8 cellular contexts compared by ENCODE assay signal in the genomic region with DNA sequence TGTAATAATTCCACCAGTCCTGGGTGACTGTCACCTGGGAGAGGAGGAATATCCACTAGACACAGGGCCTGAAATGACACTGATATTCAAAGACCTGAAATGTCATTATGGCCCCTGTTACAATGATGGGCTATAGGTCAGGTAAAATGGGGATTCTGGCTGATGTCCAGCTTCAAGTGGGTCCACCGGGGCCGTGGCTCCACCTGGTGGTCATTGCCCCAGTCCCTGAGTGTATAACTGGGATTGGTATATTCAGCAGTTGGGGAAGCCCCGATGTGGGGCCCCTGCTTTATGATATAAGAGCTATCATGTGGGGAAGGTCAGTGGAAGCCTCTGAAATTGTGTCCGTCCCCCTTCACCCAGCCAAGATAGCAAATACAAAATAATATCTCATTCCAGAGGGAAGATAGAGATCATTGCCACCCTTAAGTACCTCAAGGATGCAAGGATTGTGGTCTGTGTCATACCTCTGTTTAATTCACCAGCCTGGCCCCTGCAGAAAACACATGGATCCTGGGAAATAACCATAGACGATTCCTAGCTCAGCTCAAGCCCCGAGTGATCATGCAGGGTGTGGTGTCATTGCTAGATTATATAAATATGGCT. TPM values are rescaled to one million over a fixed set of nuclear protein-coding genes. Genes with fewer than 3 reads are reported as not detected.
DNase-seq lines count a peak whose midpoint lies in the region; ATAC-seq and TF ChIP-seq lines count a peak whose summit lies in the region.

No MANE protein-coding gene starts in this region.

- H2AFZ ChIP-seq in parathyroid adenoma = no peak overlapping the region

- peaks cover 60% of the 10 kb centered on the region for H3K4me1 Mint-ChIP-seq in CD14-positive monocyte

- H3K27ac Mint-ChIP-seq in CD14-positive monocyte = peak overlapping the region in 1 of 7 donors; percentile 72

- H3K9ac ChIP-seq in parathyroid adenoma = no peak overlapping the region

- TF ChIP-seq CTCF in CD14-positive monocyte (IDR thresholded peaks at IDR 0.05) = peak; percentile 87
- peak; percentile 80 for TF ChIP-seq CTCF in RWPE1 (conservative IDR thresholded peaks at IDR 0.05; ENCODE audit: low read depth)
- peak; percentile 85 for TF ChIP-seq CTCF in foreskin keratinocyte (conservative IDR thresholded peaks at IDR 0.05)
- TF ChIP-seq CTCF in parathyroid adenoma (IDR thresholded peaks at IDR 0.05) = peak; percentile 66

- CTCF ChIA-PET in HEK293T (lab: Yijun Ruan, JAX) = interaction anchor here (0.6 to 1.5 kb wide), 12 partner anchors 8 to 248 kb away, joined by 3 to 10 read pairs (median 3); a partner anchor contains a TSS
- CTCF ChIA-PET in RWPE1 (lab: Yijun Ruan, JAX) = interaction anchor here (0.6 to 1.5 kb wide), 11 partner anchors 10 to 278 kb away, joined by 3 to 7 read pairs (median 4); no protein-coding TSS in a partner anchor

- DNase-seq in CD14-positive monocyte (ENCODE audit: low spot score) = peak; percentile 71
- peak; percentile 77 for DNase-seq in HEK293T (ENCODE audit: extremely low spot score)
- peak; percentile 80 for DNase-seq in RWPE1 (ENCODE audit: low spot score)
- DNase-seq in activated effector memory CD4-positive, alpha-beta T cell treated with Interleukin-2 at 50 U/mL for 16 hours = peak; percentile 26
- DNase-seq in foreskin keratinocyte = no peak
- no peak for DNase-seq in SKM-1 treated with dmso at 0.1 percent for 144 hours (lab: John Stamatoyannopoulos, UW; ENCODE audit: unreplicated experiment)

- H3K79me2 ChIP-seq in parathyroid adenoma = no peaks in the 10 kb centered on the region

- POLR2A ChIA-PET in HEK293T (lab: Yijun Ruan, JAX) = interaction anchor here (0.7 to 2.3 kb wide), 2 partner anchors 19 to 282 kb away, joined by 3 to 14 read pairs; a partner anchor contains a TSS
- POLR2A ChIA-PET in RWPE1 (lab: Yijun Ruan, JAX; ENCODE audit: low non-redundant PET) = no interaction called here

- peaks cover 0 to 4% (median 0%) of the 10 kb centered on the region in 3 donors for H3K27me3 Mint-ChIP-seq in CD14-positive monocyte (ENCODE audit: low read depth in 3 of 3)

- no peaks in the 10 kb centered on the region for H3K9me3 ChIP-seq in parathyroid adenoma (ENCODE audit: control insufficient read depth, low read length)

- no peaks in the 10 kb centered on the region for H3K9me3 Mint-ChIP-seq in CD14-positive monocyte

- intact Hi-C loops in CD14-positive monocyte (cut with micrococcal nuclease) = loop anchor here (1.0 to 10.0 kb wide), 3 partner anchors 96 to 204 kb away; no protein-coding TSS in a partner anchor

- no peak overlapping the region for H3K4me3 ChIP-seq in parathyroid adenoma (ENCODE audit: low read depth, low read length)

- H3K36me3 Mint-ChIP-seq in CD14-positive monocyte = peaks cover 14% of the 10 kb centered on the region in 2 donors

- H3K27me3 ChIP-seq in foreskin keratinocyte = no peaks in the 10 kb centered on the region
- H3K27me3 ChIP-seq in parathyroid adenoma (ENCODE audit: control insufficient read depth, insufficient read depth, low read length) = no peaks in the 10 kb centered on the region

- H3K4me1 ChIP-seq in foreskin keratinocyte (no peaks in the 10 kb centered on the region), parathyroid adenoma (no peaks in the 10 kb centered on the region)

- no peaks in the 10 kb centered on the region for H3K36me3 ChIP-seq in parathyroid adenoma (ENCODE audit: control insufficient read depth, insufficient read depth, low read length)

- H3K27ac ChIP-seq in RWPE1 (no peak overlapping the region), foreskin keratinocyte (no peak overlapping the region), parathyroid adenoma (no peak overlapping the region)

- H3K4me2 ChIP-seq in parathyroid adenoma (ENCODE audit: low read length) = no peak overlapping the region

- H3K4me3 Mint-ChIP-seq in CD14-positive monocyte = no peak overlapping the region

- peak; percentile 46 for ATAC-seq in foreskin keratinocyte
- ATAC-seq in GM21447 (IDR thresholded peaks at IDR 0.05; ENCODE audit: unreplicated experiment) = no peak

TF ChIP-seq in HEK293T, 16 proteins besides CTCF, POLR2A, EP300 and RAD21:
- no peak for TF ChIP-seq TARDBP (IDR thresholded peaks at IDR 0.05)
- TF ChIP-seq FOXK2 (IDR thresholded peaks at IDR 0.05) = no peak
- no peak for TF ChIP-seq ZNF384 (IDR thresholded peaks at IDR 0.05)
- no peak for TF ChIP-seq FOXM1 (IDR thresholded peaks at IDR 0.05; ENCODE audit: borderline replicate concordance)
- TF ChIP-seq ARNT (IDR thresholded peaks at IDR 0.05) = no peak

RNA-seq across cellular contexts. Expression of a gene that starts 19.3 kb away (rescaled TPM):
- 100 to 1,000 TPM in 1 of 2 donors, 10 to 100 TPM in 1; 87.2 to 110 TPM for polyA plus RNA-seq in CD14-positive monocyte
- 12.6 and 14.1 TPM in 2 replicates for total RNA-seq in foreskin keratinocyte
- polyA plus RNA-seq in foreskin keratinocyte = 19.2 and 23.3 TPM in 2 replicates

Comparison
In these comparisons a context has a peak if more than half of its experiments do, and no peak if none do; other contexts are left out.
1. DNase-seq: peak in CD14-positive monocyte (single experiment), HEK293T (single experiment), RWPE1 (single experiment) and activated effector memory CD4-positive, alpha-beta T cell treated with Interleukin-2 at 50 U/mL for 16 hours (single experiment); none in foreskin keratinocyte (0 of 2) and SKM-1 treated with dmso at 0.1 percent for 144 hours (single experiment).
2. Peak in every context shown above with its lines, with median percentiles within 50 percentile points of each other: CTCF ChIP-seq.